1 cellular context compared by ENCODE assay signal in the genomic region with DNA sequence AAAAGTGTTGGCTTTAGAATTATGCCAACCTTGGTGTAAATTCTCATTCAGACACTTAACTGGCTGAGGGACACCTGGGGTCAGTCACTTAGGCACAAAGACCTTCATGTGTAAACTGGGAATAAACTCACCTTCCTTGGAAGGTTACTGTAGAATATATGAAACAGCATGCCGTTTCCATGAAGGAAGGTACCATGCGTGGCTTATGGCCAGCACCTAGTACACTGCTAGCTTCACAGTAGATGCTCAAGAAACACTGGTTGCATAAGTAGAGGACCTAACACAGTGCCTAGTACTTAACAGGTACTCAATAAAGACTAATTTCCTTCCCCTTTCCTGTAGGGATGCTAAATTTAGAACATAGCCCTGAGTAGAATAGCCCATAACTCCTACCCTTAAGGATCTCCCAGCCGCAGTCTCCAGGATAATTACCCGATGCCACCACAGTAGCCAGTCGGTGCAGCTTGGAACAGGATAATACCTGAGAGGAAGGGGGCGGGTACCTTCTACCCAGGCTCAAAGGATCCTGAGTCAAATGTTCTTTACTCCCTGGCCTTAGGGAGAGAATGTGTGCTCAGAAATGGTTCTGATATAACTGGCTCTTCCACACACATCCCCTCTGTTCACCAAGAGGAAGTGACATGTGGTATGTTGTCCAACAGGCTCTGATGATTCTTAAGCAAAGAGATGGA.
A peak's percentile ranks its signal among the peaks of the same experiment; 100 is the strongest.
TF ChIP-seq lines count a peak whose summit lies in the region.

No MANE protein-coding gene starts in this region.

TF ChIP-seq in HEK293, 187 proteins besides CTCF, POLR2A, EP300 and RAD21 (continued from another document):
- TF ChIP-seq, protein P1, sequence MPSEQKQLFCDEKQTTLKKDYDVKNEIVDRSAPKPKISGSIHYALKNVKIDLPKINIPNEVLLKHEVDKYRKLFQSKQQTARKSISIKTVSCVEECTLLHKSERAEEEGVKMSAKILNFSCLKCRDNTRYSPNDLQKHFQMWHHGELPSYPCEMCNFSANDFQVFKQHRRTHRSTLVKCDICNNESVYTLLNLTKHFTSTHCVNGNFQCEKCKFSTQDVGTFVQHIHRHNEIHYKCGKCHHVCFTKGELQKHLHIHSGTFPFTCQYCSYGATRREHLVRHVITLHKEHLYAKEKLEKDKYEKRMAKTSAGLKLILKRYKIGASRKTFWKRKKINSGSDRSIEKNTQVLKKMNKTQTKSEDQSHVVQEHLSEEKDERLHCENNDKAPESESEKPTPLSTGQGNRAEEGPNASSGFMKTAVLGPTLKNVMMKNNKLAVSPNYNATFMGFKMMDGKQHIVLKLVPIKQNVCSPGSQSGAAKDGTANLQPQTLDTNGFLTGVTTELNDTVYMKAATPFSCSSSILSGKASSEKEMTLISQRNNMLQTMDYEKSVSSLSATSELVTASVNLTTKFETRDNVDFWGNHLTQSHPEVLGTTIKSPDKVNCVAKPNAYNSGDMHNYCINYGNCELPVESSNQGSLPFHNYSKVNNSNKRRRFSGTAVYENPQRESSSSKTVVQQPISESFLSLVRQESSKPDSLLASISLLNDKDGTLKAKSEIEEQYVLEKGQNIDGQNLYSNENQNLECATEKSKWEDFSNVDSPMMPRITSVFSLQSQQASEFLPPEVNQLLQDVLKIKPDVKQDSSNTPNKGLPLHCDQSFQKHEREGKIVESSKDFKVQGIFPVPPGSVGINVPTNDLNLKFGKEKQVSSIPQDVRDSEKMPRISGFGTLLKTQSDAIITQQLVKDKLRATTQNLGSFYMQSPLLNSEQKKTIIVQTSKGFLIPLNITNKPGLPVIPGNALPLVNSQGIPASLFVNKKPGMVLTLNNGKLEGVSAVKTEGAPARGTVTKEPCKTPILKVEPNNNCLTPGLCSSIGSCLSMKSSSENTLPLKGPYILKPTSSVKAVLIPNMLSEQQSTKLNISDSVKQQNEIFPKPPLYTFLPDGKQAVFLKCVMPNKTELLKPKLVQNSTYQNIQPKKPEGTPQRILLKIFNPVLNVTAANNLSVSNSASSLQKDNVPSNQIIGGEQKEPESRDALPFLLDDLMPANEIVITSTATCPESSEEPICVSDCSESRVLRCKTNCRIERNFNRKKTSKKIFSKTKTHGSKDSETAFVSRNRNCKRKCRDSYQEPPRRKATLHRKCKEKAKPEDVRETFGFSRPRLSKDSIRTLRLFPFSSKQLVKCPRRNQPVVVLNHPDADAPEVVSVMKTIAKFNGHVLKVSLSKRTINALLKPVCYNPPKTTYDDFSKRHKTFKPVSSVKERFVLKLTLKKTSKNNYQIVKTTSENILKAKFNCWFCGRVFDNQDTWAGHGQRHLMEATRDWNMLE (tag by site-specific recombination; conservative IDR thresholded peaks at IDR 0.05; ENCODE audit: low read depth): no peak
- 0 out of 2 replicates have a peak, but pooled peaks have one; percentile 11 for TF ChIP-seq SCRT2 (tag by site-specific recombination; IDR thresholded peaks at IDR 0.05)
- TF ChIP-seq GLI4 (tag by site-specific recombination; IDR thresholded peaks at IDR 0.05): no peak
- TF ChIP-seq ZFP69B (tag by site-specific recombination; IDR thresholded peaks at IDR 0.05): no peak
- no peak for TF ChIP-seq BCL11B (tag by site-specific recombination; IDR thresholded peaks at IDR 0.05; ENCODE audit: low read depth)
- no peak for TF ChIP-seq ZNF157 (tag by site-specific recombination; IDR thresholded peaks at IDR 0.05)
- TF ChIP-seq ZNF133 (tag by site-specific recombination; IDR thresholded peaks at IDR 0.05): no peak
- TF ChIP-seq, protein P2, sequence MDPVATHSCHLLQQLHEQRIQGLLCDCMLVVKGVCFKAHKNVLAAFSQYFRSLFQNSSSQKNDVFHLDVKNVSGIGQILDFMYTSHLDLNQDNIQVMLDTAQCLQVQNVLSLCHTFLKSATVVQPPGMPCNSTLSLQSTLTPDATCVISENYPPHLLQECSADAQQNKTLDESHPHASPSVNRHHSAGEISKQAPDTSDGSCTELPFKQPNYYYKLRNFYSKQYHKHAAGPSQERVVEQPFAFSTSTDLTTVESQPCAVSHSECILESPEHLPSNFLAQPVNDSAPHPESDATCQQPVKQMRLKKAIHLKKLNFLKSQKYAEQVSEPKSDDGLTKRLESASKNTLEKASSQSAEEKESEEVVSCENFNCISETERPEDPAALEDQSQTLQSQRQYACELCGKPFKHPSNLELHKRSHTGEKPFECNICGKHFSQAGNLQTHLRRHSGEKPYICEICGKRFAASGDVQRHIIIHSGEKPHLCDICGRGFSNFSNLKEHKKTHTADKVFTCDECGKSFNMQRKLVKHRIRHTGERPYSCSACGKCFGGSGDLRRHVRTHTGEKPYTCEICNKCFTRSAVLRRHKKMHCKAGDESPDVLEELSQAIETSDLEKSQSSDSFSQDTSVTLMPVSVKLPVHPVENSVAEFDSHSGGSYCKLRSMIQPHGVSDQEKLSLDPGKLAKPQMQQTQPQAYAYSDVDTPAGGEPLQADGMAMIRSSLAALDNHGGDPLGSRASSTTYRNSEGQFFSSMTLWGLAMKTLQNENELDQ (tag by site-specific recombination; IDR thresholded peaks at IDR 0.05; ENCODE audit: low read depth): no peak
- TF ChIP-seq KLF10 (tag by site-specific recombination; IDR thresholded peaks at IDR 0.05): no peak
- TF ChIP-seq, protein P3, sequence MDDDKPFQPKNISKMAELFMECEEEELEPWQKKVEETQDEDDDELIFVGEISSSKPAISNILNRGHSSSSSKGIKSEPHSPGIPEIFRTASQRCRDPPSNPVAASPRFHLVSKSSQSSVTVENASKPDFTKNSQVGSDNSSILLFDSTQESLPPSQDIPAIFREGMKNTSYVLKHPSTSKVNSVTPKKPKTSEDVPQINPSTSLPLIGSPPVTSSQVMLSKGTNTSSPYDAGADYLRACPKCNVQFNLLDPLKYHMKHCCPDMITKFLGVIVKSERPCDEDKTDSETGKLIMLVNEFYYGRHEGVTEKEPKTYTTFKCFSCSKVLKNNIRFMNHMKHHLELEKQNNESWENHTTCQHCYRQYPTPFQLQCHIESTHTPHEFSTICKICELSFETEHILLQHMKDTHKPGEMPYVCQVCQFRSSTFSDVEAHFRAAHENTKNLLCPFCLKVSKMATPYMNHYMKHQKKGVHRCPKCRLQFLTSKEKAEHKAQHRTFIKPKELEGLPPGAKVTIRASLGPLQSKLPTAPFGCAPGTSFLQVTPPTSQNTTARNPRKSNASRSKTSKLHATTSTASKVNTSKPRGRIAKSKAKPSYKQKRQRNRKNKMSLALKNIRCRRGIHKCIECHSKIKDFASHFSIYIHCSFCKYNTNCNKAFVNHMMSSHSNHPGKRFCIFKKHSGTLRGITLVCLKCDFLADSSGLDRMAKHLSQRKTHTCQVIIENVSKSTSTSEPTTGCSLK (tag by site-specific recombination; IDR thresholded peaks at IDR 0.05): no peak
- TF ChIP-seq ZNF626 (tag by site-specific recombination; IDR thresholded peaks at IDR 0.05): no peak
- TF ChIP-seq, protein P4, sequence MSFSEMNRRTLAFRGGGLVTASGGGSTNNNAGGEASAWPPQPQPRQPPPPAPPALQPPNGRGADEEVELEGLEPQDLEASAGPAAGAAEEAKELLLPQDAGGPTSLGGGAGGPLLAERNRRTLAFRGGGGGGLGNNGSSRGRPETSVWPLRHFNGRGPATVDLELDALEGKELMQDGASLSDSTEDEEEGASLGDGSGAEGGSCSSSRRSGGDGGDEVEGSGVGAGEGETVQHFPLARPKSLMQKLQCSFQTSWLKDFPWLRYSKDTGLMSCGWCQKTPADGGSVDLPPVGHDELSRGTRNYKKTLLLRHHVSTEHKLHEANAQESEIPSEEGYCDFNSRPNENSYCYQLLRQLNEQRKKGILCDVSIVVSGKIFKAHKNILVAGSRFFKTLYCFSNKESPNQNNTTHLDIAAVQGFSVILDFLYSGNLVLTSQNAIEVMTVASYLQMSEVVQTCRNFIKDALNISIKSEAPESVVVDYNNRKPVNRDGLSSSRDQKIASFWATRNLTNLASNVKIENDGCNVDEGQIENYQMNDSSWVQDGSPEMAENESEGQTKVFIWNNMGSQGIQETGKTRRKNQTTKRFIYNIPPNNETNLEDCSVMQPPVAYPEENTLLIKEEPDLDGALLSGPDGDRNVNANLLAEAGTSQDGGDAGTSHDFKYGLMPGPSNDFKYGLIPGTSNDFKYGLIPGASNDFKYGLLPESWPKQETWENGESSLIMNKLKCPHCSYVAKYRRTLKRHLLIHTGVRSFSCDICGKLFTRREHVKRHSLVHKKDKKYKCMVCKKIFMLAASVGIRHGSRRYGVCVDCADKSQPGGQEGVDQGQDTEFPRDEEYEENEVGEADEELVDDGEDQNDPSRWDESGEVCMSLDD (tag by site-specific recombination; IDR thresholded peaks at IDR 0.05): no peak
- TF ChIP-seq ZNF664 (tag by site-specific recombination; IDR thresholded peaks at IDR 0.05): peak; percentile 54; the same call in 1 of the 2 replicates
- TF ChIP-seq ZNF48 (tag by site-specific recombination; IDR thresholded peaks at IDR 0.05): no peak
- TF ChIP-seq ZNF530 (tag by site-specific recombination; IDR thresholded peaks at IDR 0.05; ENCODE audit: low read depth): no peak
- TF ChIP-seq, protein P5, sequence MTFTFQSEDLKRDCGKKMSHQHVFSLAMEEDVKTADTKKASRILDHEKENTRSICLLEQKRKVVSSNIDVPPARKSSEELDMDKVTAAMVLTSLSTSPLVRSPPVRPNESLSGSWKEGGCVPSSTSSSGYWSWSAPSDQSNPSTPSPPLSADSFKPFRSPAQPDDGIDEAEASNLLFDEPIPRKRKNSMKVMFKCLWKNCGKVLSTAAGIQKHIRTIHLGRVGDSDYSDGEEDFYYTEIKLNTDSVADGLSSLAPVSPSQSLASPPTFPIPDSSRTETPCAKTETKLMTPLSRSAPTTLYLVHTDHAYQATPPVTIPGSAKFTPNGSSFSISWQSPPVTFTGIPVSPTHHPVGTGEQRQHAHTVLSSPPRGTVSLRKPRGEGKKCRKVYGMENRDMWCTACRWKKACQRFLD (tag by site-specific recombination; IDR thresholded peaks at IDR 0.05): no peak
- peak; percentile 62 for TF ChIP-seq ZNF341 (tag by site-specific recombination; IDR thresholded peaks at IDR 0.05; ENCODE audit: low read depth)
- no peak for TF ChIP-seq ZBTB48 (tag by site-specific recombination; IDR thresholded peaks at IDR 0.05)
- no peak for TF ChIP-seq ZNF37A (tag by site-specific recombination; IDR thresholded peaks at IDR 0.05)
